Comparison of ENCODE assay signal across 34 cellular contexts in genomic region chr17:50830298-50830697, GRCh38. TPM values are rescaled to one million over a fixed set of nuclear protein-coding genes. Genes with fewer than 3 reads are reported as not detected.
DNase-seq lines count a peak whose midpoint lies in the region; ATAC-seq, FAIRE-seq and TF ChIP-seq lines count a peak whose summit lies in the region.
"Had no signal": no experiment of that assay in that cellular context is flagged by ENCODE, and none has a peak within 500 bp of the region (broad histone marks: within the 10 kb centered on the region; RNA-seq: fewer than 3 reads in every experiment).

No MANE protein-coding gene starts in this region.

- TF ChIP-seq EP300 in ovary (IDR thresholded peaks at IDR 0.05), result no peak

- H3K4me1 ChIP-seq in kidney (ENCODE audit: control insufficient read depth in 1 of 2, insufficient read depth in 1 of 2, low read depth in 1 of 2, low read length in 2 of 2) (peaks cover 0 to 2% of the 10 kb centered on the region in 2 donors), ovary (ENCODE audit: insufficient read depth) (peaks cover 20% of the 10 kb centered on the region)
- H3K4me1 ChIP-seq: adrenal gland had no signal

- H3K9me3 ChIP-seq in kidney (ENCODE audit: control insufficient read depth in 1 of 2, low read length in 2 of 2), result no peaks in the 10 kb centered on the region
- H3K9me3 ChIP-seq in ovary, result no peaks in the 10 kb centered on the region
- H3K9me3 ChIP-seq: adrenal gland, BLaER1, left ventricle myocardium inferior had no signal

- no peaks in the 10 kb centered on the region for H3K27me3 ChIP-seq in ovary
- H3K27me3 ChIP-seq: adrenal gland had no signal

- DNase-seq in NCI-H69 (lab: John Stamatoyannopoulos, UW) (peak; percentile 29), astrocyte of the spinal cord (ENCODE audit: low read depth, low spot score) (peak; percentile 34), kidney (peak; percentile 74), ovary (peak in 3 of 5 donors; percentile 36 to 63 (median 46)), HK-2 (ENCODE audit: unreplicated experiment) (no peak), SW 1271 (lab: John Stamatoyannopoulos, UW) (no peak), amniotic stem cell (lab: John Stamatoyannopoulos, UW) (no peak)
- DNase-seq: activated CD4-positive, alpha-beta memory T cell treated with anti-CD3 and anti-CD28 coated beads for 36 hours; activated CD4-positive, alpha-beta T cell treated with anti-CD3 and anti-CD28 coated beads for 1 hour; activated CD8-positive, alpha-beta memory T cell treated with anti-CD3 and anti-CD28 coated beads, Interleukin-2, amount 50 U/mL, for 48 hours; activated naive CD4-positive, alpha-beta T cell treated with anti-CD3 and anti-CD28 coated beads for 36 hours; adrenal gland; DMS79; effector CD8-positive, alpha-beta T cell; left ventricle myocardium inferior; mesendoderm; NCI-H187; NCI-H510A treated with DMSO at 0.1 percent for 48 hours; nucleus accumbens; SHP77 treated with DMSO at 0.1 percent for 48 hours; stimulated activated naive CD4-positive, alpha-beta T cell had no signal

- in situ Hi-C loops in astrocyte of the spinal cord (cut with HindIII; ENCODE audit: low sequenced_read_pairs), result no loop called here

- ATAC-seq in GM18519 (IDR thresholded peaks at IDR 0.05; ENCODE audit: low FRiP score, unreplicated experiment), result no peak
- ATAC-seq: HCT116, Panc1 had no signal

- intact Hi-C loops in kidney (cut with DNase I) (no loop called here), ovary (cut with DNase I) (loop anchor here in 2 of 4 donors (5.0 to 10.0 kb wide), 2 partner anchors 283 to 285 kb away; partner anchors contain the start of gene SPATA20 (in 2 of the 2))

- H3K4me3 ChIP-seq in astrocyte of the spinal cord (ENCODE audit: low read depth, low read length) (no peak overlapping the region), kidney (ENCODE audit: low read length in 2 of 2) (no peak overlapping the region), ovary (no peak overlapping the region)
- H3K4me3 ChIP-seq: adrenal gland, BLaER1, left ventricle myocardium inferior, skin epidermis had no signal

- no peak for FAIRE-seq in kidney (lab: Jason Lieb, UNC)
- FAIRE-seq: bronchial epithelial cell, colon, G401.6 had no signal

- 50 to 54% (median 51%) methylated on average over 4 of the region's 4 CpGs for WGBS in ovary, 3 donors

- no peak for TF ChIP-seq CTCF in astrocyte of the spinal cord (IDR thresholded peaks at IDR 0.05; ENCODE audit: low read depth, low read length)
- no peak for TF ChIP-seq CTCF in kidney (IDR thresholded peaks at IDR 0.05; ENCODE audit: borderline replicate concordance, extremely low read depth, insufficient read depth)
- no peak for TF ChIP-seq CTCF in ovary (IDR thresholded peaks at IDR 0.05)

- H3K9ac ChIP-seq in kidney (ENCODE audit: low read length in 2 of 2), result no peak overlapping the region
- H3K9ac ChIP-seq: BLaER1 had no signal

- H3K27ac ChIP-seq in kidney (ENCODE audit: low read depth in 2 of 2, low read length in 2 of 2) (no peak overlapping the region), ovary (peak overlapping the region; percentile 14 to 92)
- H3K27ac ChIP-seq: BLaER1, epithelial cell of prostate, left ventricle myocardium inferior had no signal

- no peaks in the 10 kb centered on the region for H3K36me3 ChIP-seq in kidney (ENCODE audit: control insufficient read depth in 1 of 2, insufficient read depth in 2 of 2, low read length in 2 of 2)
- no peaks in the 10 kb centered on the region for H3K36me3 ChIP-seq in ovary
- H3K36me3 ChIP-seq: adrenal gland, BLaER1, left ventricle myocardium inferior had no signal

- TF ChIP-seq POLR2A in ovary (IDR thresholded peaks at IDR 0.05), result no peak

RNA-seq across cellular contexts. Expression of gene WFIKKN2, which starts 5.1 kb away (rescaled TPM):
- total RNA-seq in kidney (0.09 TPM), ovary (100 to 1,000 TPM in 4 of 7 donors, 10 to 100 TPM in 3; 29.8 to 178 (median 107) TPM)
- polyA plus RNA-seq in kidney (ENCODE audit: insufficient read depth, low read depth, low replicate concordance) (not detected), ovary (10 to 100 TPM; 20.9 to 71.5 TPM)
- total RNA-seq: activated CD4-positive, alpha-beta memory T cell treated with anti-CD3 and anti-CD28 coated beads for 36 hours; activated naive CD4-positive, alpha-beta T cell treated with anti-CD3 and anti-CD28 coated beads for 36 hours; activated T-helper 1 cell treated with anti-CD3 and anti-CD28 coated beads, Interleukin-12 subunit alpha, Interleukin-12 subunit beta, Interleukin-2, Interleukin-4 antibody, amounts not matched to agents 30 ng/mL and 10 ng/mL and 1 ng/mL, durations not matched to agents 14 hours and 24 hours and 36 hours; bronchial epithelial cell; pulmonary artery endothelial cell; T-helper 2 cell treated with Interferon-gamma antibody and Interleukin-4, amounts not matched to agents 100 ng/mL and 5 ng/mL, for 36 hours had no signal
- polyA plus RNA-seq: IgD-negative memory B cell had no signal

RNA-seq across cellular contexts. Expression of gene TOB1, which starts 35.9 kb away (rescaled TPM):
- total RNA-seq in kidney (141 TPM), ovary (100 to 1,000 TPM in 1 of 7 donors, 10 to 100 TPM in 6; 28.6 to 150 (median 79.2) TPM)
- polyA plus RNA-seq in kidney (ENCODE audit: insufficient read depth, low read depth, low replicate concordance) (52.5 TPM), ovary (10 to 100 TPM; 19.6 to 49.3 TPM)

Comparison
In these comparisons a context has a peak if more than half of its experiments do, and no peak if none do; other contexts are left out.
1. DNase-seq: peak in NCI-H69 (single experiment), astrocyte of the spinal cord (single experiment), kidney (single experiment) and ovary (3 of 5); none in HK-2 (single experiment), SW 1271 (0 of 2) and amniotic stem cell (single experiment).
2. H3K27ac ChIP-seq: peak in ovary (2 of 2); none in kidney (0 of 2).
3. RNA of gene WFIKKN2, which starts 5.1 kb away (total RNA-seq): 29.8 to 178 TPM in ovary; 0.09 TPM in kidney (single experiment); every median in the first group is over 10 times any median in the second.